8 cellular contexts compared by ENCODE assay signal in genomic region chr17:49390548-49391324, GRCh38. TPM values are rescaled to one million over a fixed set of nuclear protein-coding genes. Genes with fewer than 3 reads are reported as not detected.
DNase-seq lines count a peak whose midpoint lies in the region; ATAC-seq, FAIRE-seq and TF ChIP-seq lines count a peak whose summit lies in the region.

No MANE protein-coding gene starts in this region.

- no peaks in the 10 kb centered on the region for H3K4me1 Mint-ChIP-seq in astrocyte (ENCODE audit: low read depth, unreplicated experiment)

- H3K14ac ChIP-seq in trophoblast cell (ENCODE audit: low read length): no peak overlapping the region

- FAIRE-seq in astrocyte (lab: Jason Lieb, UNC): no peak

- no peaks in the 10 kb centered on the region for H3K27me3 ChIP-seq in MG63
- H3K27me3 ChIP-seq in astrocyte (ENCODE audit: insufficient read depth, low read length): no peaks in the 10 kb centered on the region
- H3K27me3 ChIP-seq in uterus: no peaks in the 10 kb centered on the region
- H3K27me3 ChIP-seq in trophoblast cell (ENCODE audit: insufficient read depth, low read length): no peaks in the 10 kb centered on the region

- H3K4me2 ChIP-seq in astrocyte (ENCODE audit: low read length) (no peak overlapping the region), trophoblast cell (ENCODE audit: low read length) (no peak overlapping the region)

- H3K27ac ChIP-seq in astrocyte (ENCODE audit: low read depth, low read length) (no peak overlapping the region), uterus (no peak overlapping the region), trophoblast cell (ENCODE audit: low read depth, low read length) (no peak overlapping the region)

- H4K8ac ChIP-seq in trophoblast cell (ENCODE audit: low read depth, low read length): no peak overlapping the region

- no peak overlapping the region for H2BK5ac ChIP-seq in trophoblast cell (ENCODE audit: low read depth, low read length, poor library complexity)

- no peak overlapping the region for H2BK12ac ChIP-seq in trophoblast cell (ENCODE audit: low read length)

- ATAC-seq in mucosa of descending colon: peak; percentile 86
- ATAC-seq in GM21390 (IDR thresholded peaks at IDR 0.05; ENCODE audit: unreplicated experiment): no peak

- H3K4me1 ChIP-seq in astrocyte (ENCODE audit: insufficient read depth, low read length) (peaks cover 6% of the 10 kb centered on the region), mucosa of descending colon (ENCODE audit: low read depth) (peaks cover 7% of the 10 kb centered on the region), uterus (no peaks in the 10 kb centered on the region), trophoblast cell (ENCODE audit: control insufficient read depth in 1 of 2, insufficient read depth in 2 of 2, low read length in 2 of 2) (peaks cover 0 to 3% of the 10 kb centered on the region in 2 experiments)

- no peak overlapping the region for H3K4me3 Mint-ChIP-seq in astrocyte (ENCODE audit: unreplicated experiment)

- intact Hi-C loops in mucosa of descending colon (cut with DNase I, micrococcal nuclease) (no loop called here), uterus (cut with DNase I; ENCODE audit: low total_unique reads) (loop anchor here (10.0 kb wide), 1 partner anchor 76 kb away; no protein-coding TSS in a partner anchor)

- H2AK5ac ChIP-seq in trophoblast cell (ENCODE audit: low read length): no peak overlapping the region

- peaks cover 2% of the 10 kb centered on the region; the same call in 1 of the 2 replicates for H3K9me3 ChIP-seq in MG63
- H3K9me3 ChIP-seq in astrocyte (ENCODE audit: insufficient read depth, low read depth, low read length): no peaks in the 10 kb centered on the region
- no peaks in the 10 kb centered on the region for H3K9me3 ChIP-seq in mucosa of descending colon
- no peaks in the 10 kb centered on the region for H3K9me3 ChIP-seq in uterus
- H3K9me3 ChIP-seq in trophoblast cell (ENCODE audit: insufficient read depth, low read depth, low read length): peaks cover 2% of the 10 kb centered on the region

- H3K4me3 ChIP-seq in MG63: no peak overlapping the region
- no peak overlapping the region for H3K4me3 ChIP-seq in astrocyte (ENCODE audit: insufficient read depth, low read depth, low read length)
- no peak overlapping the region for H3K4me3 ChIP-seq in mucosa of descending colon
- no peak overlapping the region for H3K4me3 ChIP-seq in uterus
- no peak overlapping the region for H3K4me3 ChIP-seq in trophoblast cell (ENCODE audit: low read depth, low read length)

- no CpG with 5 or more reads among the region's 9 CpGs for WGBS in trophoblast cell (ENCODE audit: extremely low coverage, insufficient coverage, insufficient read length)

- H3K36me3 ChIP-seq in MG63 (no peaks in the 10 kb centered on the region), astrocyte (ENCODE audit: insufficient read depth, low read length) (no peaks in the 10 kb centered on the region), mucosa of descending colon (ENCODE audit: low read depth) (no peaks in the 10 kb centered on the region), uterus (no peaks in the 10 kb centered on the region), trophoblast cell (ENCODE audit: control insufficient read depth in 1 of 2, insufficient read depth in 2 of 2, low read length in 2 of 2) (no peaks in the 10 kb centered on the region)

- no peaks in the 10 kb centered on the region for H3K9me3 Mint-ChIP-seq in astrocyte (ENCODE audit: unreplicated experiment)

- peak overlapping the region; percentile 72 for H2AFZ ChIP-seq in astrocyte (ENCODE audit: low read depth, low read length)
- no peak overlapping the region for H2AFZ ChIP-seq in trophoblast cell (ENCODE audit: insufficient read depth, low read length, poor library complexity)

- H3K9ac ChIP-seq in astrocyte (ENCODE audit: low read length) (no peak overlapping the region), trophoblast cell (ENCODE audit: low read length) (no peak overlapping the region)

- H3K27ac Mint-ChIP-seq in astrocyte (ENCODE audit: unreplicated experiment): no peak overlapping the region

- H3K18ac ChIP-seq in trophoblast cell (ENCODE audit: low read length): no peak overlapping the region

- H3K79me1 ChIP-seq in trophoblast cell (ENCODE audit: low read length): no peaks in the 10 kb centered on the region

- H4K91ac ChIP-seq in trophoblast cell (ENCODE audit: low read depth, low read length): no peak overlapping the region

- H3K36me3 Mint-ChIP-seq in astrocyte (ENCODE audit: low read depth, unreplicated experiment): no peaks in the 10 kb centered on the region

- TF ChIP-seq CTCF in astrocyte (IDR thresholded peaks at IDR 0.05; ENCODE audit: insufficient read depth, low read depth, low read length): no peak
- TF ChIP-seq CTCF in mucosa of descending colon (IDR thresholded peaks at IDR 0.05): no peak
- no peak for TF ChIP-seq CTCF in uterus (IDR thresholded peaks at IDR 0.05)

- H3K27me3 Mint-ChIP-seq in astrocyte (ENCODE audit: low read depth, unreplicated experiment): peaks cover 9% of the 10 kb centered on the region

- no peaks in the 10 kb centered on the region for H3K79me2 ChIP-seq in astrocyte (ENCODE audit: insufficient read depth, low read length)
- no peaks in the 10 kb centered on the region for H3K79me2 ChIP-seq in trophoblast cell (ENCODE audit: control insufficient read depth, insufficient read depth, low read length, poor library complexity)

- no peaks in the 10 kb centered on the region for H4K20me1 ChIP-seq in astrocyte (ENCODE audit: insufficient read depth, low read length)

- no peak overlapping the region for H4K12ac ChIP-seq in trophoblast cell (ENCODE audit: low read depth, low read length)

- no peak overlapping the region for H3K23ac ChIP-seq in trophoblast cell (ENCODE audit: low read length)

- no peak for TF ChIP-seq POLR2A in uterus (IDR thresholded peaks at IDR 0.05)

- no peak overlapping the region for H2BK120ac ChIP-seq in trophoblast cell (ENCODE audit: insufficient read depth, low read length, poor library complexity)

- DNase-seq in EH (ENCODE audit: low read depth) (peak; percentile 47), MG63 (peak; percentile 34), astrocyte (ENCODE audit: low read depth) (no peak), mucosa of descending colon (peak; percentile 48 to 63 (median 63)), NCI-H2196 treated with DMSO at 0.1 percent for 48 hours (lab: John Stamatoyannopoulos, UW; ENCODE audit: unreplicated experiment) (no peak), uterus (no peak), trophoblast cell (no peak)

- H3K4ac ChIP-seq in trophoblast cell (ENCODE audit: low read depth, low read length): no peak overlapping the region

RNA-seq across cellular contexts. Expression of gene PHB1, which starts 23.9 kb away (rescaled TPM):
- 179 and 303 TPM in 2 replicates for total RNA-seq in MG63 (2014; rRNA removed; shearing (Covaris generic); ENCODE audit: low replicate concordance)
- total RNA-seq in astrocyte (211 and 227 TPM in 2 replicates), mucosa of descending colon (100 to 1,000 TPM; 173 to 227 (median 216) TPM), uterus (10 to 100 TPM; 63.5 to 98.4 (median 79.6) TPM)
- polyA plus RNA-seq in trophoblast cell (2013): 87.0 and 88.6 TPM in 2 replicates

RNA-seq across cellular contexts. Expression of gene ZNF652, which starts 28.7 kb away (rescaled TPM):
- total RNA-seq in MG63 (2014; rRNA removed; shearing (Covaris generic); ENCODE audit: low replicate concordance): 5.5 and 8.1 TPM in 2 replicates
- total RNA-seq in astrocyte (24.3 and 26.8 TPM in 2 replicates), mucosa of descending colon (100 to 1,000 TPM in 1 of 3 donors, 10 to 100 TPM in 2; 44.4 to 117 (median 46.9) TPM), uterus (10 to 100 TPM; 17.6 to 65.3 (median 36.2) TPM)
- 16.8 and 16.9 TPM in 2 replicates for polyA plus RNA-seq in trophoblast cell (2013)

Comparison
In these comparisons a context has a peak if more than half of its experiments do, and no peak if none do; other contexts are left out.
1. DNase-seq: peak in EH (single experiment), MG63 (single experiment) and mucosa of descending colon (3 of 3); none in astrocyte (single experiment), NCI-H2196 treated with DMSO at 0.1 percent for 48 hours (single experiment), uterus (0 of 2) and trophoblast cell (0 of 2).